2 cellular contexts compared by ENCODE assay signal in the genomic region with DNA sequence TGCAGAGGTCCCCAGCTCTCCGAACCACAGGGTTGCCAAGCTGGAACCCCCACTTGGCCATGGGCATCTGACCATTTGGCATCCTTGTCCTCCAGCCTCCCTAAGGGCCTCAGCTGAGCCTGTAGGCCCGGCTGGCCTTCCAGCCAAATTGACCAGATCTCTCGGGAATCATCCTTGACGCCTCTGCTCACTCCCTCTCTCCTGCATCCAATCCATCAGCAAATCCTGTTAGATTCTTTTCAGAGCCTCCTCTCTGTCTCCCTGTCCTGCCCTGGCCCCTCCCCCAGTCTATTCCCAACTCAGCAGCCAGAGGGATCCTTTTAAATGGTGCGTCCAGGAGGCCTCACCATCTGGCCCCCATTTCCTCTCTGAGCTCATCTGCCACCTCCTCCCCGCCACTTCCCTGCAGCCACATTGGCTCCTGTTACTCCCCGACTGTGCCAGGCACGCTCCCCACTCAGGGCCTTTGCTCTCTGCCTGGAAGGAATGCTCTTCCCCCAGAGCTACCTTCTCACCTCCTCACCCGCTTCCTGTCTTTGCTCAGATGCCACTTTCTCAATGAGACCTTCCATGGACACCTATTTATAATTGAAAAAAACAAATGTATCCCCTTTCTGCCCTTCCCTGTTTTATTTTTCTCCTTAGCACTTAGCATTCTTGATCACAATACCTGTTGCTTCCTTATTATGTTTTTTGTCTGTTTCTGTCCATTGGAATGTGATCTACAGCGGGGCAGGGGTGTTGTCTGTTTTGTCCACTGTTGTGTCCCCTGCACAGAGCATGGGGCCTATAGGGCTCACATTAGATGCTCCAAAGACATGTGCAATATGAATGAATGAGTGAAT.
TF ChIP-seq lines count a peak whose summit lies in the region.

No MANE protein-coding gene starts in this region.

TF ChIP-seq in HEK293, 187 proteins besides CTCF, POLR2A, EP300 and RAD21 (continued from another document and continues in another):
- TF ChIP-seq GLIS1 (tag by site-specific recombination; IDR thresholded peaks at IDR 0.05) (peak; percentile 56; the same call in 1 of the 2 replicates), ZNF266 (tag by site-specific recombination; IDR thresholded peaks at IDR 0.05; ENCODE audit: low read depth) (no peak), ZNF155 (tag by site-specific recombination; IDR thresholded peaks at IDR 0.05) (no peak), ZBTB11 (tag by site-specific recombination; conservative IDR thresholded peaks at IDR 0.05; ENCODE audit: low read depth) (no peak), ZNF707 (tag by site-specific recombination; IDR thresholded peaks at IDR 0.05) (no peak), ZEB2 (tag by site-specific recombination; IDR thresholded peaks at IDR 0.05) (no peak), ZIC2 (tag by site-specific recombination; IDR thresholded peaks at IDR 0.05) (peak; percentile 50), WT1 (tag by site-specific recombination; IDR thresholded peaks at IDR 0.05) (peak; percentile 16; the same call in 1 of the 2 replicates), ZBTB8A (tag by site-specific recombination; IDR thresholded peaks at IDR 0.05) (no peak), HOXA7 (CRISPR knock-in tag; IDR thresholded peaks at IDR 0.05; ENCODE audit: borderline replicate concordance) (no peak), ZNF23 (tag by site-specific recombination; IDR thresholded peaks at IDR 0.05; ENCODE audit: borderline replicate concordance) (no peak), ZNF341 (tag by site-specific recombination; IDR thresholded peaks at IDR 0.05; ENCODE audit: low read depth) (peak; percentile 40; the same call in 1 of the 2 replicates), SCRT2 (tag by site-specific recombination; IDR thresholded peaks at IDR 0.05) (peak; percentile 92), TCF7L2 (IDR thresholded peaks at IDR 0.05; ENCODE audit: borderline replicate concordance, low read depth, low read length) (no peak), PRDM6 (tag by site-specific recombination; IDR thresholded peaks at IDR 0.05) (no peak), ZBTB7A (tag by site-specific recombination; IDR thresholded peaks at IDR 0.05; ENCODE audit: low read depth) (no peak), ZNF549 (tag by site-specific recombination; IDR thresholded peaks at IDR 0.05) (no peak), FEZF1 (tag by site-specific recombination; IDR thresholded peaks at IDR 0.05) (no peak), ZNF521 (tag by site-specific recombination; IDR thresholded peaks at IDR 0.05) (no peak), ZNF571 (tag by site-specific recombination; IDR thresholded peaks at IDR 0.05) (no peak), ZNF621 (tag by site-specific recombination; IDR thresholded peaks at IDR 0.05) (no peak), ZNF529 (tag by site-specific recombination; IDR thresholded peaks at IDR 0.05; ENCODE audit: insufficient replicate concordance) (no peak)
- TF ChIP-seq, protein P1, sequence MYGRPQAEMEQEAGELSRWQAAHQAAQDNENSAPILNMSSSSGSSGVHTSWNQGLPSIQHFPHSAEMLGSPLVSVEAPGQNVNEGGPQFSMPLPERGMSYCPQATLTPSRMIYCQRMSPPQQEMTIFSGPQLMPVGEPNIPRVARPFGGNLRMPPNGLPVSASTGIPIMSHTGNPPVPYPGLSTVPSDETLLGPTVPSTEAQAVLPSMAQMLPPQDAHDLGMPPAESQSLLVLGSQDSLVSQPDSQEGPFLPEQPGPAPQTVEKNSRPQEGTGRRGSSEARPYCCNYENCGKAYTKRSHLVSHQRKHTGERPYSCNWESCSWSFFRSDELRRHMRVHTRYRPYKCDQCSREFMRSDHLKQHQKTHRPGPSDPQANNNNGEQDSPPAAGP (tag by site-specific recombination; IDR thresholded peaks at IDR 0.05), result no peak
- TF ChIP-seq, protein P2, sequence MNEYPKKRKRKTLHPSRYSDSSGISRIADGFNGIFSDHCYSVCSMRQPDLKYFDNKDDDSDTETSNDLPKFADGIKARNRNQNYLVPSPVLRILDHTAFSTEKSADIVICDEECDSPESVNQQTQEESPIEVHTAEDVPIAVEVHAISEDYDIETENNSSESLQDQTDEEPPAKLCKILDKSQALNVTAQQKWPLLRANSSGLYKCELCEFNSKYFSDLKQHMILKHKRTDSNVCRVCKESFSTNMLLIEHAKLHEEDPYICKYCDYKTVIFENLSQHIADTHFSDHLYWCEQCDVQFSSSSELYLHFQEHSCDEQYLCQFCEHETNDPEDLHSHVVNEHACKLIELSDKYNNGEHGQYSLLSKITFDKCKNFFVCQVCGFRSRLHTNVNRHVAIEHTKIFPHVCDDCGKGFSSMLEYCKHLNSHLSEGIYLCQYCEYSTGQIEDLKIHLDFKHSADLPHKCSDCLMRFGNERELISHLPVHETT (tag by site-specific recombination; IDR thresholded peaks at IDR 0.05), result no peak

TF ChIP-seq in HepG2, 621 proteins besides CTCF, POLR2A, EP300 and RAD21 (continued from another document):
- TF ChIP-seq ZSCAN9 (CRISPR knock-in tag; IDR thresholded peaks at IDR 0.05; ENCODE audit: borderline replicate concordance) (no peak), NFKBIZ (CRISPR knock-in tag; IDR thresholded peaks at IDR 0.05) (no peak), MED8 (CRISPR knock-in tag; IDR thresholded peaks at IDR 0.05; ENCODE audit: insufficient replicate concordance) (no peak), ZBTB7A (CRISPR knock-in tag; IDR thresholded peaks at IDR 0.05) (no peak), NFKB2 (CRISPR knock-in tag; IDR thresholded peaks at IDR 0.05; ENCODE audit: borderline replicate concordance) (no peak), MYPOP (CRISPR knock-in tag; IDR thresholded peaks at IDR 0.05) (no peak), TEF (CRISPR knock-in tag; IDR thresholded peaks at IDR 0.05) (no peak), ZNF75D (CRISPR knock-in tag; IDR thresholded peaks at IDR 0.05; ENCODE audit: borderline replicate concordance) (no peak), ZNF510 (CRISPR knock-in tag; IDR thresholded peaks at IDR 0.05; ENCODE audit: low read depth) (no peak)
- TF ChIP-seq, protein P3, sequence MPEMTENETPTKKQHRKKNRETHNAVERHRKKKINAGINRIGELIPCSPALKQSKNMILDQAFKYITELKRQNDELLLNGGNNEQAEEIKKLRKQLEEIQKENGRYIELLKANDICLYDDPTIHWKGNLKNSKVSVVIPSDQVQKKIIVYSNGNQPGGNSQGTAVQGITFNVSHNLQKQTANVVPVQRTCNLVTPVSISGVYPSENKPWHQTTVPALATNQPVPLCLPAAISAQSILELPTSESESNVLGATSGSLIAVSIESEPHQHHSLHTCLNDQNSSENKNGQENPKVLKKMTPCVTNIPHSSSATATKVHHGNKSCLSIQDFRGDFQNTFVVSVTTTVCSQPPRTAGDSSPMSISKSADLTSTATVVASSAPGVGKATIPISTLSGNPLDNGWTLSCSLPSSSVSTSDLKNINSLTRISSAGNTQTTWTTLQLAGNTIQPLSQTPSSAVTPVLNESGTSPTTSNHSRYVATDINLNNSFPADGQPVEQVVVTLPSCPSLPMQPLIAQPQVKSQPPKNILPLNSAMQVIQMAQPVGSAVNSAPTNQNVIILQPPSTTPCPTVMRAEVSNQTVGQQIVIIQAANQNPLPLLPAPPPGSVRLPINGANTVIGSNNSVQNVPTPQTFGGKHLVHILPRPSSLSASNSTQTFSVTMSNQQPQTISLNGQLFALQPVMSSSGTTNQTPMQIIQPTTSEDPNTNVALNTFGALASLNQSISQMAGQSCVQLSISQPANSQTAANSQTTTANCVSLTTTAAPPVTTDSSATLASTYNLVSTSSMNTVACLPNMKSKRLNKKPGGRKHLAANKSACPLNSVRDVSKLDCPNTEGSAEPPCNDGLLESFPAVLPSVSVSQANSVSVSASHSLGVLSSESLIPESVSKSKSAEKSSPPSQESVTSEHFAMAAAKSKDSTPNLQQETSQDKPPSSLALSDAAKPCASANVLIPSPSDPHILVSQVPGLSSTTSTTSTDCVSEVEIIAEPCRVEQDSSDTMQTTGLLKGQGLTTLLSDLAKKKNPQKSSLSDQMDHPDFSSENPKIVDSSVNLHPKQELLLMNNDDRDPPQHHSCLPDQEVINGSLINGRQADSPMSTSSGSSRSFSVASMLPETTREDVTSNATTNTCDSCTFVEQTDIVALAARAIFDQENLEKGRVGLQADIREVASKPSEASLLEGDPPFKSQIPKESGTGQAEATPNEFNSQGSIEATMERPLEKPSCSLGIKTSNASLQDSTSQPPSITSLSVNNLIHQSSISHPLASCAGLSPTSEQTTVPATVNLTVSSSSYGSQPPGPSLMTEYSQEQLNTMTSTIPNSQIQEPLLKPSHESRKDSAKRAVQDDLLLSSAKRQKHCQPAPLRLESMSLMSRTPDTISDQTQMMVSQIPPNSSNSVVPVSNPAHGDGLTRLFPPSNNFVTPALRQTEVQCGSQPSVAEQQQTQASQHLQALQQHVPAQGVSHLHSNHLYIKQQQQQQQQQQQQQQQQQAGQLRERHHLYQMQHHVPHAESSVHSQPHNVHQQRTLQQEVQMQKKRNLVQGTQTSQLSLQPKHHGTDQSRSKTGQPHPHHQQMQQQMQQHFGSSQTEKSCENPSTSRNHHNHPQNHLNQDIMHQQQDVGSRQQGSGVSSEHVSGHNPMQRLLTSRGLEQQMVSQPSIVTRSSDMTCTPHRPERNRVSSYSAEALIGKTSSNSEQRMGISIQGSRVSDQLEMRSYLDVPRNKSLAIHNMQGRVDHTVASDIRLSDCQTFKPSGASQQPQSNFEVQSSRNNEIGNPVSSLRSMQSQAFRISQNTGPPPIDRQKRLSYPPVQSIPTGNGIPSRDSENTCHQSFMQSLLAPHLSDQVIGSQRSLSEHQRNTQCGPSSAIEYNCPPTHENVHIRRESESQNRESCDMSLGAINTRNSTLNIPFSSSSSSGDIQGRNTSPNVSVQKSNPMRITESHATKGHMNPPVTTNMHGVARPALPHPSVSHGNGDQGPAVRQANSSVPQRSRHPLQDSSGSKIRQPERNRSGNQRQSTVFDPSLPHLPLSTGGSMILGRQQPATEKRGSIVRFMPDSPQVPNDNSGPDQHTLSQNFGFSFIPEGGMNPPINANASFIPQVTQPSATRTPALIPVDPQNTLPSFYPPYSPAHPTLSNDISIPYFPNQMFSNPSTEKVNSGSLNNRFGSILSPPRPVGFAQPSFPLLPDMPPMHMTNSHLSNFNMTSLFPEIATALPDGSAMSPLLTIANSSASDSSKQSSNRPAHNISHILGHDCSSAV (CRISPR knock-in tag; IDR thresholded peaks at IDR 0.05; ENCODE audit: borderline replicate concordance), result no peak
